Comparison of ENCODE assay signal across 8 cellular contexts in the genomic region with DNA sequence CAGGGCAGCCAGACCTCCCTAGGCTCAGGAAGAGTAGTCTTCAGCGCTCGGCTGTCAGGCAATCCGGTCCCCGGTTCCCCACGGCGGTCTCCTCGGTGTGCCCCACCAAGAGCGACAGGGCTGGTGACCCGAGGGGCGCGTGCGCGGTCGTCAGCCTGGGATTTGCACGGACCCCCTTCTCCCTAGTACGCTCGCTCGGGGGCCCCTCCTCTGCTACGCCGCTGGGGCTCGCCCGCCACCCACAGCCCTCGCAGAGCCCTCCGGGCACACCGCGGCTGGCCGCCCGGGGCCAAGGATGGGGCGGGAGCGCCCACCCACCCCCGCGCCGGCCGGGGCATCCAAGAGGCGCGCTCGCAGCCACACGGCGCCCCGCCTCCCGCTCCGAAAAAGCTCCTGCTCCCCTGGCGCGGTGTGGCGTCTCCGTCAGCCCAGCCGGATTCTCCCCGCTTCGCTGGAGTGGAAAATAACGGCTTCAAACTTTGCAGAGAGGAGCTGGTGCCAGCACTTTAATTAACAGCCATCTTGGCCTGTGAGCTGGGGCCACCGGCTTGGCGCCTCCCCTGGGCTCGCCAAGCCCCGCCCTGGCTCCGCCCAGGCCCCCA. TPM values are rescaled to one million over a fixed set of nuclear protein-coding genes. Genes with fewer than 3 reads are reported as not detected.
DNase-seq lines count a peak whose midpoint lies in the region; ATAC-seq and TF ChIP-seq lines count a peak whose summit lies in the region.

No MANE protein-coding gene starts in this region.

- peak overlapping the region; percentile 55 to 93 for H3K18ac ChIP-seq in mesenchymal stem cell (ENCODE audit: low read depth in 1 of 2, low read length in 2 of 2)

- H3K9ac ChIP-seq in mesenchymal stem cell (ENCODE audit: low read length) = peak overlapping the region; percentile 49

- peak overlapping the region in 1 of 2 experiments; percentile 63 for H3K14ac ChIP-seq in mesenchymal stem cell (ENCODE audit: low read length in 2 of 2)

- peak overlapping the region; percentile 73 for H2AFZ ChIP-seq in mesenchymal stem cell (ENCODE audit: low read depth, low read length)

- peak overlapping the region; percentile 10 for H4K8ac ChIP-seq in mesenchymal stem cell (ENCODE audit: low read length)

- peak overlapping the region in 1 of 2 experiments; percentile 77 for H3K23ac ChIP-seq in mesenchymal stem cell (ENCODE audit: low read length in 2 of 2)

- peak overlapping the region; percentile 71 for H4K91ac ChIP-seq in mesenchymal stem cell (ENCODE audit: low read length)

- peak overlapping the region; percentile 55 for H3K4me3 ChIP-seq in choroid plexus epithelial cell (ENCODE audit: low read depth, low read length)
- peak overlapping the region; percentile 60 to 71 for H3K4me3 ChIP-seq in mesenchymal stem cell (ENCODE audit: insufficient read depth in 1 of 2, low read depth in 1 of 2, low read length in 2 of 2)
- H3K4me3 ChIP-seq in upper lobe of right lung = peak overlapping the region; percentile 36
- H3K4me3 ChIP-seq in lower leg skin (ENCODE audit: low read depth, poor library complexity, severe bottlenecking) = no peak overlapping the region

- H3K9me3 ChIP-seq in mesenchymal stem cell (ENCODE audit: control insufficient read depth, low read length) (no peaks in the 10 kb centered on the region), upper lobe of right lung (no peaks in the 10 kb centered on the region)

- no peaks in the 10 kb centered on the region for H3K79me1 ChIP-seq in mesenchymal stem cell (replicated peaks; ENCODE audit: low read length, poor library complexity, severe bottlenecking)

- H2BK120ac ChIP-seq in mesenchymal stem cell (ENCODE audit: low read depth, low read length) = peak overlapping the region; percentile 46

- peak overlapping the region; percentile 60 for H2BK15ac ChIP-seq in mesenchymal stem cell (ENCODE audit: low read depth, poor library complexity, severe bottlenecking)

- TF ChIP-seq CTCF in choroid plexus epithelial cell (conservative IDR thresholded peaks at IDR 0.05; ENCODE audit: low read depth, low read length) = no peak
- TF ChIP-seq CTCF in upper lobe of right lung (IDR thresholded peaks at IDR 0.05) = no peak
- TF ChIP-seq CTCF in lower leg skin (IDR thresholded peaks at IDR 0.05) = no peak

- DNase-seq in ELR (ENCODE audit: low read depth) (peak; percentile 43), NCI-H226 (peak; percentile 50), choroid plexus epithelial cell (ENCODE audit: low read depth) (peak; percentile 38), mesenchymal stem cell (peak; percentile 46), upper lobe of right lung (no peak), lower leg skin (ENCODE audit: low spot score in 2 of 2) (no peak), NCI-H2081 treated with DMSO at 0.1 percent for 48 hours (lab: John Stamatoyannopoulos, UW) (no peak)

- no peak overlapping the region for H2BK5ac ChIP-seq in mesenchymal stem cell (ENCODE audit: low read depth, low read length, poor library complexity, severe bottlenecking)

- H2BK12ac ChIP-seq in mesenchymal stem cell (ENCODE audit: low read length in 2 of 2) = peak overlapping the region in 1 of 2 experiments; percentile 90

- WGBS in mesenchymal stem cell = 1% methylated on average over 45 of the region's 55 CpGs
- WGBS in lower leg skin, 2 donors = 2 to 3% methylated on average over 21 to 44 of the region's 55 CpGs

- no peaks in the 10 kb centered on the region for H3K36me3 ChIP-seq in mesenchymal stem cell (ENCODE audit: control insufficient read depth in 1 of 2, insufficient read depth in 2 of 2, low read depth in 1 of 2, low read length in 2 of 2)
- H3K36me3 ChIP-seq in upper lobe of right lung = no peaks in the 10 kb centered on the region

- no peak overlapping the region for H2AK5ac ChIP-seq in mesenchymal stem cell (ENCODE audit: low read length, severe bottlenecking)

- intact Hi-C loops in upper lobe of right lung (cut with DNase I) = no loop called here
- intact Hi-C loops in lower leg skin (cut with DNase I; ENCODE audit: low total_unique reads) = no loop called here

- TF ChIP-seq POLR2A in lower leg skin (IDR thresholded peaks at IDR 0.05) = no peak

- H3K4ac ChIP-seq in mesenchymal stem cell (ENCODE audit: low read depth in 1 of 2, low read length in 2 of 2) = peak overlapping the region; percentile 13 to 45

- H3K27me3 ChIP-seq in mesenchymal stem cell (ENCODE audit: control insufficient read depth in 1 of 2, insufficient read depth in 1 of 2, low read length in 2 of 2) (peaks cover 38 to 58% of the 10 kb centered on the region in 2 experiments), upper lobe of right lung (peaks cover 50% of the 10 kb centered on the region)

- no peak for ATAC-seq in upper lobe of right lung
- ATAC-seq in HG03565 (IDR thresholded peaks at IDR 0.05; ENCODE audit: unreplicated experiment) = no peak

- H3K4me1 ChIP-seq in mesenchymal stem cell (ENCODE audit: control insufficient read depth, insufficient read depth, low read depth, low read length) (peaks cover 36% of the 10 kb centered on the region), upper lobe of right lung (peaks cover 24% of the 10 kb centered on the region)

- H3K4me2 ChIP-seq in mesenchymal stem cell (ENCODE audit: low read length, poor library complexity, severe bottlenecking) = peak overlapping the region; percentile 85

- H3K27ac ChIP-seq in mesenchymal stem cell (ENCODE audit: low read length, poor library complexity, severe bottlenecking) = no peak overlapping the region
- H3K27ac ChIP-seq in upper lobe of right lung = no peak overlapping the region

RNA-seq across cellular contexts. Expression of a gene that starts 2.1 kb away (rescaled TPM):
- 9.0 TPM for polyA plus RNA-seq in mesenchymal stem cell (2013, experiment 1 of 2)
- polyA plus RNA-seq in mesenchymal stem cell (2013, experiment 2 of 2) = 9.5 TPM
- total RNA-seq in upper lobe of right lung = 0.52 TPM
- 1 to 10 TPM in 1 of 4 donors, under 1 TPM in 3; 0.21 to 1.4 (median 0.73) TPM for total RNA-seq in lower leg skin

RNA-seq across cellular contexts. Expression of a gene that starts 22.7 kb away (rescaled TPM):
- 1.9 TPM for polyA plus RNA-seq in mesenchymal stem cell (2013, experiment 1 of 2)
- 1.6 TPM for polyA plus RNA-seq in mesenchymal stem cell (2013, experiment 2 of 2)
- total RNA-seq in upper lobe of right lung (0.32 TPM), lower leg skin (1 to 10 TPM; 1.0 to 2.4 (median 1.5) TPM)

RNA-seq across cellular contexts. Expression of a gene that starts 54.9 kb away (rescaled TPM):
- 0.68 TPM for polyA plus RNA-seq in mesenchymal stem cell (2013, experiment 1 of 2)
- polyA plus RNA-seq in mesenchymal stem cell (2013, experiment 2 of 2) = 0.49 TPM
- total RNA-seq in upper lobe of right lung (not detected), lower leg skin (under 1 TPM in 1 of 4 donors, not detected in 3; 0.25 TPM)

Comparison
In these comparisons a context has a peak if more than half of its experiments do, and no peak if none do; other contexts are left out.
1. DNase-seq: peak in ELR (single experiment), NCI-H226 (single experiment), choroid plexus epithelial cell (single experiment) and mesenchymal stem cell (single experiment); none in upper lobe of right lung (single experiment), lower leg skin (0 of 2) and NCI-H2081 treated with DMSO at 0.1 percent for 48 hours (single experiment).